8 cellular contexts compared by ENCODE assay signal in genomic region chr1:15949453-15950245, GRCh38. TPM values are rescaled to one million over a fixed set of nuclear protein-coding genes. Genes with fewer than 3 reads are reported as not detected.
A peak's percentile ranks its signal among the peaks of the same experiment; 100 is the strongest.
DNase-seq lines count a peak whose midpoint lies in the region; ATAC-seq and TF ChIP-seq lines count a peak whose summit lies in the region.

No MANE protein-coding gene starts in this region.

- no peaks in the 10 kb centered on the region for H3K9me3 ChIP-seq in breast epithelium

- intact Hi-C loops in breast epithelium (cut with DNase I; ENCODE audit: low total_unique reads): loop anchor here (10.0 kb wide), 2 partner anchors 975 to 1715 kb away; no protein-coding TSS in a partner anchor

- peak; percentile 82 for DNase-seq in activated CD4-positive, CD25-positive, alpha-beta regulatory T cell treated with anti-CD3 and anti-CD28 coated beads, Interleukin-2, amount 50 U/mL, for 16 hours (ENCODE audit: low read depth, low spot score)
- peak; percentile 87 to 94 for DNase-seq in breast epithelium (ENCODE audit: low spot score in 2 of 2)
- peak; percentile 81 for DNase-seq in kidney glomerular epithelial cell (lab: John Stamatoyannopoulos, UW)
- DNase-seq in stimulated activated CD4-positive, alpha-beta T cell treated with anti-CD3 and anti-CD28 coated beads, Interleukin-1b, Interleukin-23, amount 100 ng/mL, for 1 hour (ENCODE audit: low read depth in 2 of 2): peak; percentile 61 to 84
- no peak for DNase-seq in NCI-H345 treated with DMSO at 0.1 percent for 48 hours (lab: John Stamatoyannopoulos, UW; ENCODE audit: unreplicated experiment)
- DNase-seq in NCI-H1105 treated with DMSO at 0.1 percent for 48 hours (lab: John Stamatoyannopoulos, UW): no peak

- ATAC-seq in GM18868 (IDR thresholded peaks at IDR 0.05; ENCODE audit: unreplicated experiment) (peak; percentile 74), HG03159 (IDR thresholded peaks at IDR 0.05; ENCODE audit: unreplicated experiment) (peak; percentile 79)

- TF ChIP-seq CTCF in breast epithelium (IDR thresholded peaks at IDR 0.05): peak in 1 of 3 donors; percentile 9

- peaks cover 19% of the 10 kb centered on the region in 2 donors for H3K4me1 ChIP-seq in breast epithelium

- H3K4me3 ChIP-seq in breast epithelium: peak overlapping the region; percentile 12 to 49 (median 34)

- H3K36me3 ChIP-seq in breast epithelium: no peaks in the 10 kb centered on the region

- peak overlapping the region; percentile 87 to 95 for H3K27ac ChIP-seq in breast epithelium

- TF ChIP-seq POLR2A in breast epithelium (IDR thresholded peaks at IDR 0.05): no peak

- H3K27me3 ChIP-seq in breast epithelium: no peaks in the 10 kb centered on the region

RNA-seq across cellular contexts. Expression of gene ZBTB17, which starts 26.3 kb away (rescaled TPM):
- 10 to 100 TPM; 21.9 to 40.3 (median 38.5) TPM for total RNA-seq in breast epithelium

RNA-seq across cellular contexts. Expression of gene SRARP, which starts 54.4 kb away (rescaled TPM):
- total RNA-seq in breast epithelium: 1 to 10 TPM in 2 of 3 donors, not detected in 1; 1.3 to 2.9 TPM

Comparison
In these comparisons a context has a peak if more than half of its experiments do, and no peak if none do; other contexts are left out.
1. DNase-seq: peak in activated CD4-positive, CD25-positive, alpha-beta regulatory T cell treated with anti-CD3 and anti-CD28 coated beads, Interleukin-2, amount 50 U/mL, for 16 hours (single experiment), breast epithelium (2 of 2), kidney glomerular epithelial cell (single experiment) and stimulated activated CD4-positive, alpha-beta T cell treated with anti-CD3 and anti-CD28 coated beads, Interleukin-1b, Interleukin-23, amount 100 ng/mL, for 1 hour (2 of 2); none in NCI-H345 treated with DMSO at 0.1 percent for 48 hours (single experiment) and NCI-H1105 treated with DMSO at 0.1 percent for 48 hours (single experiment).